28 cellular contexts compared by ENCODE assay signal in genomic region chr6:78505178-78505577, GRCh38.
DNase-seq lines count a peak whose midpoint lies in the region; ATAC-seq, FAIRE-seq and TF ChIP-seq lines count a peak whose summit lies in the region.
"Had no signal": no experiment of that assay in that cellular context is flagged by ENCODE, and none has a peak within 500 bp of the region (broad histone marks: within the 10 kb centered on the region; RNA-seq: fewer than 3 reads in every experiment).

No MANE protein-coding gene starts in this region.

- ATAC-seq in HG02798 (IDR thresholded peaks at IDR 0.05; ENCODE audit: poor library complexity, unreplicated experiment) (peak; percentile 54), GM18909 (IDR thresholded peaks at IDR 0.05; ENCODE audit: poor library complexity, unreplicated experiment) (no peak), HG02588 (IDR thresholded peaks at IDR 0.05; ENCODE audit: unreplicated experiment) (no peak)
- ATAC-seq: activated naive CD8-positive, alpha-beta T cell treated with anti-CD3 and anti-CD28 coated beads, Interleukin-2, amount 50 U/mL, for 24 hours; HCT116; lower lobe of right lung; PC-3; sciatic nerve; stimulated activated naive CD8-positive, alpha-beta T cell treated with anti-CD3 and anti-CD28 coated beads, Interleukin-15, amount 100 ng/mL, for 72 hours had no signal

- no peak overlapping the region; the same call in 1 of the 2 replicates for H3K4me3 ChIP-seq in GM12865 (ENCODE audit: low read depth, low read length)
- H3K4me3 ChIP-seq: dorsolateral prefrontal cortex, lower lobe of right lung, neural progenitor cell, SJCRH30, tibial nerve had no signal

- FAIRE-seq in GM19239 (lab: Jason Lieb, UNC), result no peak
- FAIRE-seq: kidney, TTC549 had no signal

- no peak for TF ChIP-seq CTCF in GM12865 (IDR thresholded peaks at IDR 0.05; ENCODE audit: insufficient read depth, low read depth, low read length, missing control alignments)

- peak; percentile 8 for DNase-seq in GM12865 (ENCODE audit: low read depth)
- peak; percentile 61 for DNase-seq in OCI-M1 (lab: John Stamatoyannopoulos, UW)
- DNase-seq in lung microvascular endothelial cell (ENCODE audit: low read depth in 2 of 2), result peak; percentile 27 to 53
- no peak for DNase-seq in NCI-H524 treated with DMSO at 0.1 percent for 48 hours (lab: John Stamatoyannopoulos, UW)
- DNase-seq in GM19239 (ENCODE audit: insufficient read length, low spot score), result no peak
- DNase-seq: activated gamma-delta T cell treated with Interleukin-2 at 50 U/mL for 16 hours; activated naive CD8-positive, alpha-beta T cell treated with anti-CD3 and anti-CD28 coated beads, Interleukin-2, amount 50 U/mL, for 24 hours; activated T-cell treated with anti-CD3 and anti-CD28 coated beads, Interleukin-2, amount 50 U/mL, for 1 hour; CD4-positive, alpha-beta T cell; dorsolateral prefrontal cortex; KG1; kidney; lower lobe of right lung; NCI-H1694 treated with DMSO at 0.1 percent for 48 hours; NCI-H2171; NCI-H526 treated with DMSO at 0.1 percent for 48 hours; PC-3; SJCRH30; stimulated activated CD4-positive, alpha-beta T cell treated with anti-CD3 and anti-CD28 coated beads, Interleukin-15, amount 100 ng/mL, for 24 hours; stimulated activated naive CD8-positive, alpha-beta T cell treated with anti-CD3 and anti-CD28 coated beads, Interleukin-15, amount 100 ng/mL, for 72 hours had no signal

Comparison
In these comparisons a context has a peak if more than half of its experiments do, and no peak if none do; other contexts are left out.
1. DNase-seq: peak in GM12865 (single experiment), OCI-M1 (single experiment) and lung microvascular endothelial cell (2 of 2); none in NCI-H524 treated with DMSO at 0.1 percent for 48 hours (single experiment) and GM19239 (single experiment).